8 cellular contexts compared by ENCODE assay signal in the genomic region with DNA sequence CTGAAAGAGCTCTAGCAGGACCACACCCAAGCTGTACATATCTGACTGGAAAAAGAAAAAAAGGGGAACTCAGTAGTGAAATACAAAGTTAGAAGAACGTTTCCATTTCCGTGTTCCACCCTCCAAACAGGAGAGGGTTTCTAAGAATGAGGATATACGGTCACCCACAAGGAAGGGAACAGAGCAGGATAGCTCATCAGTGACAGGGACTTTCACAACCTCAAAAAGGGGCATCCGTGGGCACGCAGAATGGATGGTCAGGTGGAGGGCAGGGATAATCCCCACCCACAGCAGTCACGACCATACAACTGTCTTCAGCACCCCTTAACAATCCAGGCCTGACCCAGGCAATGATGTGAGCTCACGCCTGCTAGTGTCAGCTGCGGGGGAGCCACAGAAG. TPM values are rescaled to one million over a fixed set of nuclear protein-coding genes. Genes with fewer than 3 reads are reported as not detected.
DNase-seq lines count a peak whose midpoint lies in the region; ATAC-seq and TF ChIP-seq lines count a peak whose summit lies in the region.

No MANE protein-coding gene starts in this region.

- in situ Hi-C loops in gastrocnemius medialis (cut with MboI; ENCODE audit: low sequenced_read_pairs in 4 of 4), result no loop called here

- H3K9me3 ChIP-seq in gastrocnemius medialis, result no peaks in the 10 kb centered on the region

- no peaks in the 10 kb centered on the region for H3K9me3 Mint-ChIP-seq in HFFc6
- H3K9me3 Mint-ChIP-seq in glutamatergic neuron (ENCODE audit: unreplicated experiment), result peaks cover 3% of the 10 kb centered on the region

- H3K4me3 Mint-ChIP-seq in HFFc6, result no peak overlapping the region
- H3K4me3 Mint-ChIP-seq in glutamatergic neuron (ENCODE audit: unreplicated experiment), result no peak overlapping the region

- H3K4me1 ChIP-seq in gastrocnemius medialis, result peaks cover 7 to 19% of the 10 kb centered on the region in 2 donors

- H3K36me3 ChIP-seq in gastrocnemius medialis, result peaks cover 0 to 56% of the 10 kb centered on the region in 2 donors

- H3K27me3 Mint-ChIP-seq in HFFc6 (ENCODE audit: insufficient read depth) (peaks cover 6% of the 10 kb centered on the region), glutamatergic neuron (ENCODE audit: unreplicated experiment) (peaks cover 2% of the 10 kb centered on the region)

- TF ChIP-seq POLR2A in gastrocnemius medialis (IDR thresholded peaks at IDR 0.05), result no peak

- intact Hi-C loops in gastrocnemius medialis (cut with DNase I; ENCODE audit: low total_unique reads), result no loop called here

- H3K36me3 Mint-ChIP-seq in HFFc6 (ENCODE audit: low read depth), result peaks cover 30% of the 10 kb centered on the region
- no peaks in the 10 kb centered on the region for H3K36me3 Mint-ChIP-seq in glutamatergic neuron (ENCODE audit: unreplicated experiment)

- DNase-seq in HFFc6 (no peak), SIG-M5 treated with dmso at 0.1 percent for 504 hours (lab: John Stamatoyannopoulos, UW; ENCODE audit: unreplicated experiment) (peak; percentile 75), glutamatergic neuron (no peak), gastrocnemius medialis (no peak), NCI-H1105 (lab: John Stamatoyannopoulos, UW) (no peak), HT-29 (ENCODE audit: low spot score) (no peak)
- DNase-seq in activated effector memory CD4-positive, alpha-beta T cell treated with anti-CD3 and anti-CD28 coated beads, Interleukin-2, amount 50 U/mL, for 16 hours, result no peak

- no peak for ATAC-seq in gastrocnemius medialis
- ATAC-seq in HG02642 (IDR thresholded peaks at IDR 0.05; ENCODE audit: poor library complexity, unreplicated experiment), result no peak

- H3K4me3 ChIP-seq in gastrocnemius medialis, result peak overlapping the region in 2 of 4 donors; percentile 39 to 45

- H3K27me3 ChIP-seq in gastrocnemius medialis, result no peaks in the 10 kb centered on the region

- TF ChIP-seq CTCF in HFFc6 (IDR thresholded peaks at IDR 0.05), result no peak
- no peak for TF ChIP-seq CTCF in glutamatergic neuron (IDR thresholded peaks at IDR 0.05; ENCODE audit: partially characterized antibody, unreplicated experiment)
- no peak for TF ChIP-seq CTCF in gastrocnemius medialis (IDR thresholded peaks at IDR 0.05 in 4 of 5, conservative IDR thresholded peaks at IDR 0.05 in 1 of 5)

- H3K27ac Mint-ChIP-seq in HFFc6, result peak overlapping the region; percentile 21; the same call in 1 of the 2 replicates
- H3K27ac Mint-ChIP-seq in glutamatergic neuron (ENCODE audit: unreplicated experiment), result peak overlapping the region; percentile 2

- no peaks in the 10 kb centered on the region for H3K4me1 Mint-ChIP-seq in HFFc6 (ENCODE audit: low read depth)
- H3K4me1 Mint-ChIP-seq in glutamatergic neuron (ENCODE audit: low read depth, unreplicated experiment), result no peaks in the 10 kb centered on the region

- H3K27ac ChIP-seq in gastrocnemius medialis, result peak overlapping the region; percentile 76 to 89 (median 80)

RNA-seq across cellular contexts. Expression of gene ANKRD61, which starts 4.3 kb away (rescaled TPM):
- under 1 TPM in 4 of 6 experiments, not detected in 2; 0.17 to 0.24 (median 0.19) TPM for total RNA-seq in HFFc6 (2021; fragmentation: NEBNext Ultra II Directional; extraction: Animal tissue kit (Norgen Biotek cat#: 25700))
- total RNA-seq in glutamatergic neuron (ENCODE audit: unreplicated experiment) (not detected), gastrocnemius medialis (1 to 10 TPM in 1 of 4 donors, under 1 TPM in 1, not detected in 2; 0.39 to 1.0 TPM)
- not detected in 2 replicates for total RNA-seq in HT-29 (2014; rRNA removed; shearing (Covaris generic))

RNA-seq across cellular contexts. Expression of gene AIMP2, which starts 17.8 kb away (rescaled TPM):
- 10 to 100 TPM; 36.2 to 47.2 (median 42.9) TPM for total RNA-seq in HFFc6 (2021; fragmentation: NEBNext Ultra II Directional; extraction: Animal tissue kit (Norgen Biotek cat#: 25700))
- total RNA-seq in glutamatergic neuron (ENCODE audit: unreplicated experiment), result 35.2 TPM
- 100 to 1,000 TPM in 3 of 4 donors, 10 to 100 TPM in 1; 99.1 to 272 (median 194) TPM for total RNA-seq in gastrocnemius medialis
- 98.3 and 116 TPM in 2 replicates for total RNA-seq in HT-29 (2014; rRNA removed; shearing (Covaris generic))

RNA-seq across cellular contexts. Expression of gene PMS2, which starts 18.1 kb away (rescaled TPM):
- total RNA-seq in HFFc6 (2021; fragmentation: NEBNext Ultra II Directional; extraction: Animal tissue kit (Norgen Biotek cat#: 25700)), result 10 to 100 TPM; 12.1 to 13.4 (median 12.8) TPM
- total RNA-seq in glutamatergic neuron (ENCODE audit: unreplicated experiment) (24.3 TPM), gastrocnemius medialis (1 to 10 TPM; 3.6 to 9.0 (median 7.2) TPM)
- 9.8 and 13.1 TPM in 2 replicates for total RNA-seq in HT-29 (2014; rRNA removed; shearing (Covaris generic))

RNA-seq across cellular contexts. Expression of gene EIF2AK1, which starts 32.1 kb away (rescaled TPM):
- total RNA-seq in HFFc6 (2021; fragmentation: NEBNext Ultra II Directional; extraction: Animal tissue kit (Norgen Biotek cat#: 25700)), result 100 to 1,000 TPM in 4 of 6 experiments, 10 to 100 TPM in 2; 90.4 to 103 (median 101) TPM
- 103 TPM for total RNA-seq in glutamatergic neuron (ENCODE audit: unreplicated experiment)
- 100 to 1,000 TPM in 2 of 4 donors, 10 to 100 TPM in 2; 74.5 to 284 (median 111) TPM for total RNA-seq in gastrocnemius medialis
- 324 and 358 TPM in 2 replicates for total RNA-seq in HT-29 (2014; rRNA removed; shearing (Covaris generic))

RNA-seq across cellular contexts. Expression of gene RSPH10B, which starts 56.4 kb away (rescaled TPM):
- total RNA-seq in HFFc6 (2021; fragmentation: NEBNext Ultra II Directional; extraction: Animal tissue kit (Norgen Biotek cat#: 25700)), result under 1 TPM in 1 of 6 experiments, not detected in 5; 0.24 TPM
- total RNA-seq in glutamatergic neuron (ENCODE audit: unreplicated experiment) (not detected), gastrocnemius medialis (1 to 10 TPM in 1 of 4 donors, not detected in 3; 1.1 TPM)
- 4.4 TPM in 1 of 2 replicates, not detected in the other for total RNA-seq in HT-29 (2014; rRNA removed; shearing (Covaris generic))
